Comparison of ENCODE assay signal across 14 cellular contexts in the genomic region with DNA sequence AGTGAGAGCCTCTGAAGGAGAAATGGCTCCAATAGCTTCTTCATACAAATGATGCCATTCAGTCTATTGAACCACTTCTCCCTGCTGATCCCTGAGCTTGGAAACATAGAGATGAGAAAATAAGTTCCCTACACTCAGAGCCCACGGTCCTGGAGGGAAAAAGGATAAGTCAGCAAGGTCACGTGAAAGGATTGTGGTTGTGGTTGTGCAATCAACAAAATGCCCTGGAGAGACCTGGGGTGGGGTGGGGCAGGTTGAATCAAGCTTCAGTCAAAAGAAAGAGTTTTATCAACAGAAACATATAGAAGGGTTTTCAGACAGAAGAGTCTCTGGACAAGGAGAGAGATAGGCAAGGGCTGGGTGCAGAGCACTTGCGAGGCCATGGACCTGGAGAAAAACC. TPM values are rescaled to one million over a fixed set of nuclear protein-coding genes. Genes with fewer than 3 reads are reported as not detected.
DNase-seq lines count a peak whose midpoint lies in the region; TF ChIP-seq lines count a peak whose summit lies in the region.
"Had no signal": no experiment of that assay in that cellular context is flagged by ENCODE, and none has a peak within 500 bp of the region (broad histone marks: within the 10 kb centered on the region; RNA-seq: fewer than 3 reads in every experiment).

No MANE protein-coding gene starts in this region.

- peak; percentile 25 for DNase-seq in ELR (ENCODE audit: low read depth)
- DNase-seq in NB4 (ENCODE audit: low read depth): peak; percentile 17
- DNase-seq in dorsolateral prefrontal cortex: no peak
- DNase-seq in myocyte (ENCODE audit: low read depth): peak; percentile 42
- DNase-seq in SJCRH30: no peak
- no peak for DNase-seq in activated naive CD4-positive, alpha-beta T cell treated with anti-CD3 and anti-CD28 coated beads, Interleukin-2, amount 10 ng/mL, durations not matched to agents 7 days and 5 days
- no peak for DNase-seq in caudate nucleus (lab: John Stamatoyannopoulos, UW)
- no peak for DNase-seq in SIG-M5 treated with dmso at 0.1 percent for 504 hours (lab: John Stamatoyannopoulos, UW; ENCODE audit: unreplicated experiment)
- DNase-seq: activated CD8-positive, alpha-beta T cell treated with anti-CD3 and anti-CD28 coated beads, Interleukin-2, amount 10 ng/mL, durations not matched to agents 7 days and 5 days; activated naive CD8-positive, alpha-beta T cell treated with anti-CD3 and anti-CD28 coated beads for 36 hours; body of pancreas; NCI-H774; nephron progenitor cell had no signal

- no peak overlapping the region for H3K4me3 ChIP-seq in NB4 (ENCODE audit: low read depth, low read length)
- H3K4me3 ChIP-seq in dorsolateral prefrontal cortex: no peak overlapping the region
- H3K4me3 ChIP-seq in SJCRH30: no peak overlapping the region
- H3K4me3 ChIP-seq: body of pancreas had no signal

- intact Hi-C loops in dorsolateral prefrontal cortex (cut with DNase I): no loop called here

- no peak for TF ChIP-seq CTCF in NB4 (IDR thresholded peaks at IDR 0.05; ENCODE audit: low read depth, low read length)
- TF ChIP-seq CTCF in dorsolateral prefrontal cortex (IDR thresholded peaks at IDR 0.05 in 54 of 56, conservative IDR thresholded peaks at IDR 0.05 in 2 of 56; ENCODE audit: low read depth in 1 of 56, partially characterized antibody in 56 of 56): no peak

- H3K27ac ChIP-seq in dorsolateral prefrontal cortex: peak overlapping the region in 31 of 59 donors; percentile 0 to 89 (median 50)
- H3K27ac ChIP-seq in SJCRH30: no peak overlapping the region
- no peak overlapping the region for H3K27ac ChIP-seq in caudate nucleus (ENCODE audit: low read depth, low read length)
- H3K27ac ChIP-seq: body of pancreas had no signal

- peaks cover 10% of the 10 kb centered on the region for H3K9me3 Mint-ChIP-seq in activated naive CD4-positive, alpha-beta T cell treated with anti-CD3 and anti-CD28 coated beads, Interleukin-2, amount 10 ng/mL, durations not matched to agents 7 days and 5 days
- H3K9me3 Mint-ChIP-seq: activated naive CD8-positive, alpha-beta T cell treated with anti-CD3 and anti-CD28 coated beads for 36 hours; nephron progenitor cell had no signal

- H3K4me3 Mint-ChIP-seq in activated naive CD4-positive, alpha-beta T cell treated with anti-CD3 and anti-CD28 coated beads, Interleukin-2, amount 10 ng/mL, durations not matched to agents 7 days and 5 days: no peak overlapping the region
- H3K4me3 Mint-ChIP-seq: activated CD8-positive, alpha-beta T cell treated with anti-CD3 and anti-CD28 coated beads, Interleukin-2, amount 10 ng/mL, durations not matched to agents 7 days and 5 days; activated naive CD8-positive, alpha-beta T cell treated with anti-CD3 and anti-CD28 coated beads for 36 hours; nephron progenitor cell had no signal

- no peaks in the 10 kb centered on the region for H3K27me3 Mint-ChIP-seq in activated naive CD4-positive, alpha-beta T cell treated with anti-CD3 and anti-CD28 coated beads, Interleukin-2, amount 10 ng/mL, durations not matched to agents 7 days and 5 days
- H3K27me3 Mint-ChIP-seq: activated naive CD8-positive, alpha-beta T cell treated with anti-CD3 and anti-CD28 coated beads for 36 hours had no signal

- no peaks in the 10 kb centered on the region for H3K4me1 ChIP-seq in SJCRH30
- H3K4me1 ChIP-seq: body of pancreas had no signal

- no peaks in the 10 kb centered on the region for H3K36me3 Mint-ChIP-seq in activated naive CD4-positive, alpha-beta T cell treated with anti-CD3 and anti-CD28 coated beads, Interleukin-2, amount 10 ng/mL, durations not matched to agents 7 days and 5 days
- H3K36me3 Mint-ChIP-seq: activated naive CD8-positive, alpha-beta T cell treated with anti-CD3 and anti-CD28 coated beads for 36 hours had no signal

- CTCF ChIA-PET in activated naive CD4-positive, alpha-beta T cell treated with anti-CD3 and anti-CD28 coated beads, Interleukin-2, amount 10 ng/mL, durations not matched to agents 7 days and 5 days (lab: Charles Lee): no interaction called here

- H3K9me3 ChIP-seq in SJCRH30 (replicated peaks): no peaks in the 10 kb centered on the region
- H3K9me3 ChIP-seq: body of pancreas had no signal

- no peaks in the 10 kb centered on the region for H3K4me1 Mint-ChIP-seq in activated naive CD4-positive, alpha-beta T cell treated with anti-CD3 and anti-CD28 coated beads, Interleukin-2, amount 10 ng/mL, durations not matched to agents 7 days and 5 days
- H3K4me1 Mint-ChIP-seq: activated naive CD8-positive, alpha-beta T cell treated with anti-CD3 and anti-CD28 coated beads for 36 hours had no signal

- no peak overlapping the region for H3K27ac Mint-ChIP-seq in activated naive CD4-positive, alpha-beta T cell treated with anti-CD3 and anti-CD28 coated beads, Interleukin-2, amount 10 ng/mL, durations not matched to agents 7 days and 5 days
- H3K27ac Mint-ChIP-seq: activated CD8-positive, alpha-beta T cell treated with anti-CD3 and anti-CD28 coated beads, Interleukin-2, amount 10 ng/mL, durations not matched to agents 7 days and 5 days; activated naive CD8-positive, alpha-beta T cell treated with anti-CD3 and anti-CD28 coated beads for 36 hours; nephron progenitor cell had no signal

- H3K36me3 ChIP-seq in SJCRH30: no peaks in the 10 kb centered on the region

- TF ChIP-seq POLR2A in NB4 (IDR thresholded peaks at IDR 0.05; ENCODE audit: extremely low read depth, insufficient read length): no peak

- no peaks in the 10 kb centered on the region for H3K27me3 ChIP-seq in dorsolateral prefrontal cortex
- 0 out of 2 replicates have a peak, but pooled peaks cover 6% of the 10 kb centered on the region for H3K27me3 ChIP-seq in SJCRH30
- H3K27me3 ChIP-seq: body of pancreas had no signal

RNA-seq across cellular contexts. Expression of a gene that starts 30.1 kb away (rescaled TPM):
- total RNA-seq in dorsolateral prefrontal cortex (100 to 1,000 TPM in 6 of 120 experiments, 10 to 100 TPM in 113, 1 to 10 TPM in 1; 8.8 to 166 (median 43.8) TPM), myocyte (0.21 and 0.72 TPM in 2 replicates)
- 0.35 TPM for polyA plus RNA-seq in myocyte (2012)
- 0.12 TPM in 1 of 2 replicates, not detected in the other for total RNA-seq in SJCRH30 (2014; rRNA removed; shearing (Covaris generic))
- total RNA-seq: activated CD8-positive, alpha-beta T cell treated with anti-CD3 and anti-CD28 coated beads, Interleukin-2, amount 10 ng/mL, durations not matched to agents 7 days and 5 days; activated naive CD8-positive, alpha-beta T cell treated with anti-CD3 and anti-CD28 coated beads for 36 hours; body of pancreas; pulmonary artery endothelial cell had no signal

Comparison
In these comparisons a context has a peak if more than half of its experiments do, and no peak if none do; other contexts are left out.
1. DNase-seq: peak in ELR (single experiment), NB4 (single experiment) and myocyte (single experiment); none in dorsolateral prefrontal cortex (0 of 10), SJCRH30 (0 of 2), activated naive CD4-positive, alpha-beta T cell treated with anti-CD3 and anti-CD28 coated beads, Interleukin-2, amount 10 ng/mL, durations not matched to agents 7 days and 5 days (single experiment), caudate nucleus (0 of 61) and SIG-M5 treated with dmso at 0.1 percent for 504 hours (single experiment).
2. H3K27ac ChIP-seq: peak in dorsolateral prefrontal cortex (31 of 59); none in SJCRH30 (single experiment) and caudate nucleus (single experiment).